Comparison of ENCODE assay signal across 8 cellular contexts in genomic region chr1:9874959-9875635, GRCh38. TPM values are rescaled to one million over a fixed set of nuclear protein-coding genes. Genes with fewer than 3 reads are reported as not detected.
A peak's percentile ranks its signal among the peaks of the same experiment; 100 is the strongest.
DNase-seq lines count a peak whose midpoint lies in the region; ATAC-seq and TF ChIP-seq lines count a peak whose summit lies in the region.

No MANE protein-coding gene starts in this region.

- peak; percentile 84 for DNase-seq in GM12865 (ENCODE audit: low read depth)
- DNase-seq in SK-MEL-5 (ENCODE audit: low read depth, low spot score) = peak; percentile 76
- peak; percentile 84 for DNase-seq in activated naive CD4-positive, alpha-beta T cell treated with anti-CD3 and anti-CD28 coated beads for 36 hours
- DNase-seq in glomerular visceral epithelial cell (ENCODE audit: extremely low spot score) = peak; percentile 78
- peak; percentile 45 for DNase-seq in omental fat pad (ENCODE audit: low spot score)
- DNase-seq in thyroid gland = peak; percentile 70 to 79

- intact Hi-C loops in activated naive CD4-positive, alpha-beta T cell treated with anti-CD3 and anti-CD28 coated beads for 36 hours (cut with micrococcal nuclease) = loop anchor here (1.0 to 2.0 kb wide), 6 partner anchors 39 to 553 kb away; partner anchors contain the start of gene UBE4B
- intact Hi-C loops in thyroid gland (cut with DNase I) = loop anchor here (2.0 kb wide), 1 partner anchor 66 kb away; no protein-coding TSS in a partner anchor

- H3K4me3 ChIP-seq in GM12865 (ENCODE audit: low read depth, low read length) (no peak overlapping the region), thyroid gland (replicated peaks in 1 of 3) (no peak overlapping the region)

- CTCF ChIA-PET in activated naive CD4-positive, alpha-beta T cell treated with anti-CD3 and anti-CD28 coated beads for 36 hours (lab: Charles Lee) = interaction anchor here (0.6 to 6.2 kb wide), 26 partner anchors 11 to 673 kb away, joined by 3 to 44 read pairs (median 4); partner anchors contain the start of genes LZIC and NMNAT1

- ATAC-seq in omental fat pad (ENCODE audit: low FRiP score) (peak; percentile 75), GM19467 (IDR thresholded peaks at IDR 0.05; ENCODE audit: unreplicated experiment) (no peak)

- TF ChIP-seq POLR2A in thyroid gland (IDR thresholded peaks at IDR 0.05) = no peak

- no peaks in the 10 kb centered on the region for H3K36me3 Mint-ChIP-seq in activated naive CD4-positive, alpha-beta T cell treated with anti-CD3 and anti-CD28 coated beads for 36 hours (ENCODE audit: low read depth)

- H3K27ac Mint-ChIP-seq in activated naive CD4-positive, alpha-beta T cell treated with anti-CD3 and anti-CD28 coated beads for 36 hours = no peak overlapping the region

- H3K4me1 Mint-ChIP-seq in activated naive CD4-positive, alpha-beta T cell treated with anti-CD3 and anti-CD28 coated beads for 36 hours (ENCODE audit: low read depth) = no peaks in the 10 kb centered on the region

- no peaks in the 10 kb centered on the region for H3K27me3 ChIP-seq in thyroid gland

- no peak overlapping the region for H3K4me3 Mint-ChIP-seq in activated naive CD4-positive, alpha-beta T cell treated with anti-CD3 and anti-CD28 coated beads for 36 hours

- in situ Hi-C loops in SK-MEL-5 (cut with HindIII; ENCODE audit: low pct_unique_long_range_greater_than_20kb, low sequenced_read_pairs) = no loop called here

- TF ChIP-seq CTCF in GM12865 (IDR thresholded peaks at IDR 0.05; ENCODE audit: insufficient read depth, low read depth, low read length, missing control alignments) (peak; percentile 95), LNCAP (IDR thresholded peaks at IDR 0.05) (peak; percentile 85), omental fat pad (IDR thresholded peaks at IDR 0.05) (peak in 2 of 3 donors; percentile 80 to 94), thyroid gland (IDR thresholded peaks at IDR 0.05) (peak; percentile 81 to 95 (median 92))

- H3K4me1 ChIP-seq in thyroid gland = peaks cover 0 to 7% of the 10 kb centered on the region in 2 donors

- peaks cover 2 to 10% of the 10 kb centered on the region in 2 donors for H3K36me3 ChIP-seq in thyroid gland

- no peaks in the 10 kb centered on the region for H3K27me3 Mint-ChIP-seq in activated naive CD4-positive, alpha-beta T cell treated with anti-CD3 and anti-CD28 coated beads for 36 hours (ENCODE audit: low read depth)

- H3K9me3 ChIP-seq in thyroid gland = no peaks in the 10 kb centered on the region

- H3K27ac ChIP-seq in thyroid gland = no peak overlapping the region

- H3K9me3 Mint-ChIP-seq in activated naive CD4-positive, alpha-beta T cell treated with anti-CD3 and anti-CD28 coated beads for 36 hours = no peaks in the 10 kb centered on the region

- WGBS in thyroid gland, 2 donors = 11 to 18% methylated on average over 15 to 16 of the region's 25 CpGs

RNA-seq across cellular contexts. Expression of gene CTNNBIP1, which starts 35.0 kb away (rescaled TPM):
- total RNA-seq in SK-MEL-5 (2014; rRNA removed; shearing (Covaris generic)) = 27.1 and 38.3 TPM in 2 replicates
- 41.4 and 41.7 TPM in 2 replicates for polyA plus RNA-seq in SK-MEL-5 (2015; cell fraction: cytosol; rRNA removed)
- polyA plus RNA-seq in SK-MEL-5 (2015; cell fraction: nucleus; rRNA removed) = 9.6 and 13.6 TPM in 2 replicates
- total RNA-seq in activated naive CD4-positive, alpha-beta T cell treated with anti-CD3 and anti-CD28 coated beads for 36 hours = 10 to 100 TPM in 1 of 2 experiments, 1 to 10 TPM in 1; 9.5 to 10.3 TPM
- total RNA-seq in omental fat pad (10 to 100 TPM; 13.3 to 42.6 (median 15.7) TPM), thyroid gland (10 to 100 TPM; 58.0 to 99.3 (median 75.2) TPM)

RNA-seq across cellular contexts. Expression of gene CLSTN1, which starts 51.3 kb away (rescaled TPM):
- 38.5 and 44.7 TPM in 2 replicates for total RNA-seq in SK-MEL-5 (2014; rRNA removed; shearing (Covaris generic))
- polyA plus RNA-seq in SK-MEL-5 (2015; cell fraction: cytosol; rRNA removed) = 75.8 and 96.1 TPM in 2 replicates
- polyA plus RNA-seq in SK-MEL-5 (2015; cell fraction: nucleus; rRNA removed) = 17.8 and 20.8 TPM in 2 replicates
- 10 to 100 TPM; 24.0 to 24.9 TPM for total RNA-seq in activated naive CD4-positive, alpha-beta T cell treated with anti-CD3 and anti-CD28 coated beads for 36 hours
- total RNA-seq in omental fat pad (10 to 100 TPM; 28.3 to 41.0 (median 30.1) TPM), thyroid gland (10 to 100 TPM; 59.5 to 85.0 (median 81.5) TPM)
